In the genomic region with DNA sequence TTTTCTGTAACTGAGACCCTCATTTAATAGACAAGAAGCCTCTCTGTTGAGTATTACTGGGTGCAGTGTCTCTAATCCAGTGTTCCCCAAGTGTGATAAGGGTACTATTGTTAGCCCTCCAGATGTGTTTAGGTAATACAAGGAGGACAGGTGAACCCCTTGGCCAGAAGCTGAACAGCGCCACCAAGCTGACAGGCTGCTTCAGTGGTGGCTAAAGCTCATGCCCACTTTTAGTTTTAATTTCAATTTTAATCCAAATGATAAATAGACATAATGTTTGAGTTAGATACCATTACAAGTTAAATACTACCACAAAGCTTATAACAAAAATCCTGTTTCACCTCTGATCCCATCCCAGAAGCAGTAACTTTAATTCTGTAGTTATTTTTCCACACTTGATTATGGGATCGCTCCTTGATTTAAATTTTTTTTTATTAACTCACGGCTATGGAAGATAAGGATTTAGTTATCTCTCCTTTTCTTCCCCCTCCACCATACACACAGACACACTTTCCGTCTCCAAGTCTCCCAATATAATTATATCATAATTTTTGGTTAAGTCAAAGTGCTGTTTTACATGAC, we compare ENCODE assay signal across 8 cellular contexts. TPM values are rescaled to one million over a fixed set of nuclear protein-coding genes. Genes with fewer than 3 reads are reported as not detected.
DNase-seq lines count a peak whose midpoint lies in the region; ATAC-seq and TF ChIP-seq lines count a peak whose summit lies in the region.

No MANE protein-coding gene starts in this region.

- no peaks in the 10 kb centered on the region for H3K9me3 Mint-ChIP-seq in CD8-positive, alpha-beta memory T cell

- H3K4me3 Mint-ChIP-seq in CD8-positive, alpha-beta memory T cell, result no peak overlapping the region

- H3K9me3 ChIP-seq in CD8-positive, alpha-beta memory T cell (ENCODE audit: low read length), result no peaks in the 10 kb centered on the region

- no peak overlapping the region for H3K27ac ChIP-seq in 22Rv1
- H3K27ac ChIP-seq in CD8-positive, alpha-beta memory T cell (ENCODE audit: low read depth, low read length), result no peak overlapping the region

- H3K4me1 Mint-ChIP-seq in CD8-positive, alpha-beta memory T cell, result peaks cover 0 to 3% (median 0%) of the 10 kb centered on the region in 3 donors

- peaks cover 23 to 58% of the 10 kb centered on the region in 2 donors for H3K27me3 Mint-ChIP-seq in CD8-positive, alpha-beta memory T cell

- H3K4me3 ChIP-seq in GM12865 (ENCODE audit: low read depth, low read length) (no peak overlapping the region), fibroblast of villous mesenchyme (ENCODE audit: low read depth, low read length) (no peak overlapping the region)
- H3K4me3 ChIP-seq in CD8-positive, alpha-beta memory T cell (ENCODE audit: low read length), result no peak overlapping the region

- H3K36me3 Mint-ChIP-seq in CD8-positive, alpha-beta memory T cell, result no peaks in the 10 kb centered on the region

- POLR2A ChIA-PET in CD8-positive, alpha-beta memory T cell (lab: Charles Lee), result no interaction called here

- DNase-seq in GM12865 (ENCODE audit: low read depth) (peak; percentile 42), RPMI8226 (peak; percentile 62), fibroblast of villous mesenchyme (ENCODE audit: low read depth) (no peak), UCSD-AML1 (lab: John Stamatoyannopoulos, UW; ENCODE audit: unreplicated experiment) (no peak)
- DNase-seq in CD8-positive, alpha-beta memory T cell, result no peak

- peaks cover 46% of the 10 kb centered on the region for H3K27me3 ChIP-seq in CD8-positive, alpha-beta memory T cell (ENCODE audit: insufficient read depth, low read length, poor library complexity, severe bottlenecking)

- ATAC-seq in GM18867 (IDR thresholded peaks at IDR 0.05; ENCODE audit: unreplicated experiment) (no peak), HG02678 (IDR thresholded peaks at IDR 0.05; ENCODE audit: unreplicated experiment) (no peak)

- TF ChIP-seq CTCF in 22Rv1 (IDR thresholded peaks at IDR 0.05) (peak; percentile 77), GM12865 (IDR thresholded peaks at IDR 0.05; ENCODE audit: insufficient read depth, low read depth, low read length, missing control alignments) (peak; percentile 58), fibroblast of villous mesenchyme (IDR thresholded peaks at IDR 0.05; ENCODE audit: insufficient read depth, low read depth, low read length) (peak; percentile 53)

- no peaks in the 10 kb centered on the region for H3K4me1 ChIP-seq in CD8-positive, alpha-beta memory T cell (ENCODE audit: insufficient read depth, low read length)

- no peak overlapping the region for H3K27ac Mint-ChIP-seq in CD8-positive, alpha-beta memory T cell

- H3K36me3 ChIP-seq in CD8-positive, alpha-beta memory T cell (ENCODE audit: insufficient read depth, low read length), result no peaks in the 10 kb centered on the region

- CTCF ChIA-PET in CD8-positive, alpha-beta memory T cell (lab: Charles Lee), result interaction anchor here (1.0 to 2.1 kb wide), 3 partner anchors 10 to 316 kb away, joined by 3 to 9 read pairs (median 3); no protein-coding TSS in a partner anchor

RNA-seq across cellular contexts. Expression of gene STK35, which starts 8.3 kb away (rescaled TPM):
- total RNA-seq in fibroblast of villous mesenchyme, result 17.7 and 20.3 TPM in 2 replicates
- 10 to 100 TPM; 21.1 to 21.4 TPM for total RNA-seq in CD8-positive, alpha-beta memory T cell
- 5.5 TPM for polyA plus RNA-seq in CD8-positive, alpha-beta memory T cell

Comparison
In these comparisons a context has a peak if more than half of its experiments do, and no peak if none do; other contexts are left out.
1. DNase-seq: peak in GM12865 (single experiment) and RPMI8226 (single experiment); none in fibroblast of villous mesenchyme (single experiment), CD8-positive, alpha-beta memory T cell (0 of 5) and UCSD-AML1 (single experiment).
2. Peak in every context shown above with its lines, with median percentiles within 50 percentile points of each other: CTCF ChIP-seq.